ENCODE assay signal across 8 cellular contexts in genomic region chr5:139342423-139342723, GRCh38. TPM values are rescaled to one million over a fixed set of nuclear protein-coding genes. Genes with fewer than 3 reads are reported as not detected.
A peak's percentile ranks its signal among the peaks of the same experiment; 100 is the strongest.
DNase-seq lines count a peak whose midpoint lies in the region; ATAC-seq and TF ChIP-seq lines count a peak whose summit lies in the region.

No MANE protein-coding gene starts in this region.

- no peak for TF ChIP-seq POLR2A in vagina (IDR thresholded peaks at IDR 0.05)

- peaks cover 0 to 5% of the 10 kb centered on the region in 2 donors for H3K36me3 ChIP-seq in vagina

- H3K4me1 Mint-ChIP-seq in memory B cell = peaks cover 32% of the 10 kb centered on the region

- intact Hi-C loops in vagina (cut with DNase I) = no loop called here

- DNase-seq in memory B cell (ENCODE audit: low spot score in 2 of 2) (no peak), vagina (ENCODE audit: extremely low spot score in 2 of 2) (no peak), GDM1 (lab: John Stamatoyannopoulos, UW) (no peak), DMS 273 (lab: John Stamatoyannopoulos, UW; ENCODE audit: unreplicated experiment) (no peak)
- no peak for DNase-seq in effector CD8-positive, alpha-beta T cell (lab: John Stamatoyannopoulos, UW)

- TF ChIP-seq CTCF in vagina (IDR thresholded peaks at IDR 0.05) = no peak

- H3K27ac ChIP-seq in adipose tissue (ENCODE audit: low read depth, low read length) (peak overlapping the region; percentile 89), vagina (peak overlapping the region; percentile 100)

- WGBS in adipose tissue, 3 donors = 0 to 2% (median 1%) methylated on average over 16 of the region's 16 CpGs

- ATAC-seq in GM19328 (IDR thresholded peaks at IDR 0.05; ENCODE audit: unreplicated experiment) = peak; percentile 46
- peak; percentile 55 for ATAC-seq in HG03342 (IDR thresholded peaks at IDR 0.05; ENCODE audit: unreplicated experiment)
- ATAC-seq in memory B cell (ENCODE audit: low read depth) = peak; percentile 60

- peak overlapping the region; percentile 89 for H3K4me3 Mint-ChIP-seq in memory B cell

- peaks cover 44% of the 10 kb centered on the region for H3K4me1 ChIP-seq in vagina

- peaks cover 7% of the 10 kb centered on the region for H3K36me3 Mint-ChIP-seq in memory B cell

- peak overlapping the region; percentile 87 to 96 for H3K4me3 ChIP-seq in vagina

- no peaks in the 10 kb centered on the region for H3K9me3 ChIP-seq in vagina

- no peaks in the 10 kb centered on the region for H3K27me3 Mint-ChIP-seq in memory B cell

- peak overlapping the region; percentile 93 for H3K27ac Mint-ChIP-seq in memory B cell

- no peaks in the 10 kb centered on the region for H3K27me3 ChIP-seq in vagina

- no peaks in the 10 kb centered on the region for H3K9me3 Mint-ChIP-seq in memory B cell

RNA-seq across cellular contexts. Expression of gene PAIP2, which starts 0.7 kb away (rescaled TPM):
- 100 to 1,000 TPM in 2 of 3 donors, 10 to 100 TPM in 1; 41.6 to 160 (median 108) TPM for polyA plus RNA-seq in adipose tissue
- total RNA-seq in vagina = 66.0 TPM

RNA-seq across cellular contexts. Expression of gene SLC23A1, which starts 40.7 kb away (rescaled TPM):
- under 1 TPM in 1 of 3 donors, not detected in 2; 0.78 TPM for polyA plus RNA-seq in adipose tissue
- not detected for total RNA-seq in vagina

RNA-seq across cellular contexts. Expression of gene MZB1, which starts 47.3 kb away (rescaled TPM):
- 1 to 10 TPM in 1 of 3 donors, under 1 TPM in 1, not detected in 1; 0.98 to 1.9 TPM for polyA plus RNA-seq in adipose tissue
- total RNA-seq in vagina = not detected

RNA-seq across cellular contexts. Expression of gene MATR3, which starts 48.8 kb away (rescaled TPM):
- 100 to 1,000 TPM in 2 of 3 donors, 10 to 100 TPM in 1; 56.7 to 114 (median 101) TPM for polyA plus RNA-seq in adipose tissue
- total RNA-seq in vagina = 126 TPM

RNA-seq across cellular contexts. Expression of gene PROB1, which starts 52.5 kb away (rescaled TPM):
- 1 to 10 TPM in 2 of 3 donors, under 1 TPM in 1; 0.32 to 1.3 (median 1.0) TPM for polyA plus RNA-seq in adipose tissue
- 2.5 TPM for total RNA-seq in vagina
